In genomic region chr3:14525685-14526631, GRCh38 we compare ENCODE assay signal across 12 cellular contexts. TPM values are rescaled to one million over a fixed set of nuclear protein-coding genes. Genes with fewer than 3 reads are reported as not detected.
A peak's percentile ranks its signal among the peaks of the same experiment; 100 is the strongest.
DNase-seq lines count a peak whose midpoint lies in the region; ATAC-seq, FAIRE-seq and TF ChIP-seq lines count a peak whose summit lies in the region.
"Had no signal": no experiment of that assay in that cellular context is flagged by ENCODE, and none has a peak within 500 bp of the region (broad histone marks: within the 10 kb centered on the region; RNA-seq: fewer than 3 reads in every experiment).

No MANE protein-coding gene starts in this region.

- H3K9ac ChIP-seq in mammary epithelial cell (ENCODE audit: insufficient read depth, low read length) = no peak overlapping the region

- intact Hi-C loops in activated naive CD4-positive, alpha-beta T cell treated with anti-CD3 and anti-CD28 coated beads for 36 hours (cut with micrococcal nuclease) = no loop called here
- intact Hi-C loops in mammary epithelial cell (cut with micrococcal nuclease) = no loop called here
- intact Hi-C loops in left lung (cut with DNase I) = no loop called here
- intact Hi-C loops in tibial artery (cut with DNase I; ENCODE audit: low total_unique reads) = no loop called here

- BruUV-seq in mammary epithelial cell (replicated peaks; lab: Mats Ljungman, UMichigan) = no TSS peak

- H3K79me2 ChIP-seq in mammary epithelial cell (ENCODE audit: insufficient read depth, low read length) = no peaks in the 10 kb centered on the region

- H3K27me3 ChIP-seq in mammary epithelial cell (ENCODE audit: insufficient read depth, low read length) = peaks cover 4% of the 10 kb centered on the region
- peaks cover 0 to 1% of the 10 kb centered on the region in 2 donors for H3K27me3 ChIP-seq in left lung
- H3K27me3 ChIP-seq in tibial artery = no peaks in the 10 kb centered on the region

- no peaks in the 10 kb centered on the region for H3K4me1 Mint-ChIP-seq in activated naive CD4-positive, alpha-beta T cell treated with anti-CD3 and anti-CD28 coated beads, Interleukin-2, amount 10 ng/mL, durations not matched to agents 7 days and 5 days
- H3K4me1 Mint-ChIP-seq in activated naive CD4-positive, alpha-beta T cell treated with anti-CD3 and anti-CD28 coated beads for 36 hours (ENCODE audit: low read depth) = no peaks in the 10 kb centered on the region

- in situ Hi-C loops in mammary epithelial cell (cut with MboI; ENCODE audit: low sequenced_read_pairs in 2 of 2) = no loop called here

- TF ChIP-seq CTCF in mammary epithelial cell (conservative IDR thresholded peaks at IDR 0.05 in 1 of 2, IDR thresholded peaks at IDR 0.05 in 1 of 2; ENCODE audit: extremely low read depth in 1 of 2, insufficient read depth in 1 of 2, low read depth in 1 of 2, low read length in 2 of 2) (no peak), left lung (IDR thresholded peaks at IDR 0.05) (no peak), tibial artery (IDR thresholded peaks at IDR 0.05) (no peak)

- no peak overlapping the region for H3K4me2 ChIP-seq in mammary epithelial cell (ENCODE audit: insufficient read depth, low read depth, low read length)

- no peak overlapping the region for H3K4me3 Mint-ChIP-seq in activated naive CD4-positive, alpha-beta T cell treated with anti-CD3 and anti-CD28 coated beads, Interleukin-2, amount 10 ng/mL, durations not matched to agents 7 days and 5 days
- no peak overlapping the region for H3K4me3 Mint-ChIP-seq in activated naive CD4-positive, alpha-beta T cell treated with anti-CD3 and anti-CD28 coated beads for 36 hours

- peak; percentile 13 for DNase-seq in activated naive CD4-positive, alpha-beta T cell treated with anti-CD3 and anti-CD28 coated beads, Interleukin-2, amount 10 ng/mL, durations not matched to agents 7 days and 5 days
- no peak for DNase-seq in activated naive CD4-positive, alpha-beta T cell treated with anti-CD3 and anti-CD28 coated beads for 36 hours
- peak; percentile 19 for DNase-seq in mammary epithelial cell
- peak; percentile 31 to 54 for DNase-seq in left lung
- peak in 1 of 2 donors; percentile 66 for DNase-seq in tibial artery
- DNase-seq in GM19239 (ENCODE audit: insufficient read length, low spot score) = no peak
- DNase-seq: C1 segment of cervical spinal cord, H7, NCI-H2081 had no signal

- H3K36me3 ChIP-seq in mammary epithelial cell (ENCODE audit: insufficient read depth, low read length) (no peaks in the 10 kb centered on the region), left lung (no peaks in the 10 kb centered on the region), tibial artery (no peaks in the 10 kb centered on the region)

- H3K27me3 Mint-ChIP-seq in activated naive CD4-positive, alpha-beta T cell treated with anti-CD3 and anti-CD28 coated beads, Interleukin-2, amount 10 ng/mL, durations not matched to agents 7 days and 5 days = peaks cover 32% of the 10 kb centered on the region
- H3K27me3 Mint-ChIP-seq in activated naive CD4-positive, alpha-beta T cell treated with anti-CD3 and anti-CD28 coated beads for 36 hours (ENCODE audit: low read depth) = peaks cover 5% of the 10 kb centered on the region

- H4K20me1 ChIP-seq in mammary epithelial cell (ENCODE audit: insufficient read depth, low read length) = no peaks in the 10 kb centered on the region

- no peak overlapping the region for H3K27ac Mint-ChIP-seq in activated naive CD4-positive, alpha-beta T cell treated with anti-CD3 and anti-CD28 coated beads, Interleukin-2, amount 10 ng/mL, durations not matched to agents 7 days and 5 days
- no peak overlapping the region for H3K27ac Mint-ChIP-seq in activated naive CD4-positive, alpha-beta T cell treated with anti-CD3 and anti-CD28 coated beads for 36 hours

- H3K9me3 ChIP-seq in mammary epithelial cell (replicated peaks; ENCODE audit: insufficient read depth, low read length) = no peaks in the 10 kb centered on the region
- H3K9me3 ChIP-seq in left lung = no peaks in the 10 kb centered on the region
- no peaks in the 10 kb centered on the region for H3K9me3 ChIP-seq in tibial artery

- H3K27ac ChIP-seq in mammary epithelial cell (ENCODE audit: insufficient read depth, low read depth, low read length) (no peak overlapping the region), left lung (no peak overlapping the region), tibial artery (peak overlapping the region in 1 of 2 donors; percentile 55)

- CTCF ChIA-PET in activated naive CD4-positive, alpha-beta T cell treated with anti-CD3 and anti-CD28 coated beads, Interleukin-2, amount 10 ng/mL, durations not matched to agents 7 days and 5 days (lab: Charles Lee) = interaction anchor here (0.7 kb wide), 1 partner anchor 13 kb away, joined by 3 read pairs; no protein-coding TSS in a partner anchor
- CTCF ChIA-PET in activated naive CD4-positive, alpha-beta T cell treated with anti-CD3 and anti-CD28 coated beads for 36 hours (lab: Charles Lee) = interaction anchor here (0.6 kb wide), 1 partner anchor 357 kb away, joined by 4 read pairs; no protein-coding TSS in a partner anchor
- CTCF ChIA-PET in mammary epithelial cell (lab: Charles Lee; ENCODE audit: low non-redundant PET) = no interaction called here

- dilution Hi-C loops in mammary epithelial cell (cut with HindIII; ENCODE audit: low sequenced_read_pairs) = loop anchor here (5.0 kb wide), 1 partner anchor 51 kb away; no protein-coding TSS in a partner anchor

- no peak for FAIRE-seq in GM19239 (lab: Jason Lieb, UNC)

- H3K36me3 Mint-ChIP-seq in activated naive CD4-positive, alpha-beta T cell treated with anti-CD3 and anti-CD28 coated beads, Interleukin-2, amount 10 ng/mL, durations not matched to agents 7 days and 5 days = no peaks in the 10 kb centered on the region
- H3K36me3 Mint-ChIP-seq in activated naive CD4-positive, alpha-beta T cell treated with anti-CD3 and anti-CD28 coated beads for 36 hours (ENCODE audit: low read depth) = no peaks in the 10 kb centered on the region

- no peaks in the 10 kb centered on the region for H3K4me1 ChIP-seq in mammary epithelial cell (ENCODE audit: insufficient read depth, low read length)
- no peaks in the 10 kb centered on the region for H3K4me1 ChIP-seq in left lung
- H3K4me1 ChIP-seq in tibial artery = peaks cover 0 to 39% (median 5%) of the 10 kb centered on the region in 4 donors

- 86% methylated on average over 17 of the region's 17 CpGs for WGBS in mammary epithelial cell (ENCODE audit: low coverage, missing lambda C conversion rate)

- no peak overlapping the region for H2AFZ ChIP-seq in mammary epithelial cell (ENCODE audit: low read depth, low read length)

- peak; percentile 67 for ATAC-seq in left lung
- no peak for ATAC-seq in GM21576 (IDR thresholded peaks at IDR 0.05; ENCODE audit: unreplicated experiment)
- no peak for ATAC-seq in HG03097 (IDR thresholded peaks at IDR 0.05; ENCODE audit: low FRiP score, unreplicated experiment)

- H3K4me3 ChIP-seq in mammary epithelial cell (replicated peaks in 1 of 3; ENCODE audit: insufficient read depth in 1 of 3, low read depth in 2 of 3, low read length in 3 of 3) (no peak overlapping the region), left lung (no peak overlapping the region), tibial artery (peak overlapping the region; percentile 20 to 25)

- H3K9me3 Mint-ChIP-seq in activated naive CD4-positive, alpha-beta T cell treated with anti-CD3 and anti-CD28 coated beads, Interleukin-2, amount 10 ng/mL, durations not matched to agents 7 days and 5 days = no peaks in the 10 kb centered on the region
- no peaks in the 10 kb centered on the region for H3K9me3 Mint-ChIP-seq in activated naive CD4-positive, alpha-beta T cell treated with anti-CD3 and anti-CD28 coated beads for 36 hours

RNA-seq across cellular contexts. Expression of gene GRIP2, which starts 14.2 kb away (rescaled TPM):
- not detected for total RNA-seq in activated naive CD4-positive, alpha-beta T cell treated with anti-CD3 and anti-CD28 coated beads for 36 hours
- total RNA-seq in mammary epithelial cell (under 1 TPM in 1 of 2 donors, not detected in 1; 0.17 TPM), left lung (1 to 10 TPM; 1.3 to 1.9 TPM)
- 0.01 TPM for polyA plus RNA-seq in mammary epithelial cell
- not detected for polyA minus RNA-seq in mammary epithelial cell
- total RNA-seq: dermis microvascular lymphatic vessel endothelial cell had no signal

Comparison
In these comparisons a context has a peak if more than half of its experiments do, and no peak if none do; other contexts are left out.
1. DNase-seq: peak in activated naive CD4-positive, alpha-beta T cell treated with anti-CD3 and anti-CD28 coated beads, Interleukin-2, amount 10 ng/mL, durations not matched to agents 7 days and 5 days (single experiment), mammary epithelial cell (single experiment) and left lung (2 of 2); none in activated naive CD4-positive, alpha-beta T cell treated with anti-CD3 and anti-CD28 coated beads for 36 hours (single experiment) and GM19239 (single experiment).
2. H3K4me3 ChIP-seq: peak in tibial artery (2 of 2); none in mammary epithelial cell (0 of 3) and left lung (0 of 2).